ENCODE assay signal across 12 cellular contexts in genomic region chr20:1377984-1378742, GRCh38. TPM values are rescaled to one million over a fixed set of nuclear protein-coding genes. Genes with fewer than 3 reads are reported as not detected.
A peak's percentile ranks its signal among the peaks of the same experiment; 100 is the strongest.
DNase-seq lines count a peak whose midpoint lies in the region; ATAC-seq, FAIRE-seq and TF ChIP-seq lines count a peak whose summit lies in the region.
"Had no signal": no experiment of that assay in that cellular context is flagged by ENCODE, and none has a peak within 500 bp of the region (broad histone marks: within the 10 kb centered on the region; RNA-seq: fewer than 3 reads in every experiment).

No MANE protein-coding gene starts in this region.

- peaks cover 99% of the 10 kb centered on the region for H3K79me2 ChIP-seq in keratinocyte (ENCODE audit: control insufficient read depth, insufficient read depth, low read length)

- H3K27ac ChIP-seq in heart left ventricle (peak overlapping the region; percentile 4 to 88 (median 51)), keratinocyte (ENCODE audit: control insufficient read depth, insufficient read depth, low read length) (peak overlapping the region; percentile 79), thyroid gland (peak overlapping the region; percentile 21 to 67 (median 37))
- H3K27ac ChIP-seq: HL-60 had no signal

- peaks cover 0 to 41% (median 8%) of the 10 kb centered on the region in 9 donors for H3K36me3 ChIP-seq in heart left ventricle
- peaks cover 11 to 35% of the 10 kb centered on the region in 2 experiments for H3K36me3 ChIP-seq in keratinocyte (ENCODE audit: control insufficient read depth in 2 of 2, extremely low read depth in 1 of 2, insufficient read depth in 2 of 2, low read length in 2 of 2)
- no peaks in the 10 kb centered on the region for H3K36me3 ChIP-seq in thyroid gland

- H2AFZ ChIP-seq in keratinocyte (ENCODE audit: control insufficient read depth, low read length) = no peak overlapping the region

- H3K9me3 ChIP-seq in heart left ventricle (no peaks in the 10 kb centered on the region), keratinocyte (ENCODE audit: control insufficient read depth, low read depth, low read length) (no peaks in the 10 kb centered on the region), thyroid gland (no peaks in the 10 kb centered on the region)

- TF ChIP-seq CTCF in heart left ventricle (IDR thresholded peaks at IDR 0.05) (no peak), WTC11 (IDR thresholded peaks at IDR 0.05) (no peak), keratinocyte (optimal IDR thresholded peaks at IDR 0.05 in 1 of 3, IDR thresholded peaks at IDR 0.05 in 1 of 3, conservative IDR thresholded peaks at IDR 0.05 in 1 of 3; ENCODE audit: extremely low read depth in 1 of 3, insufficient read depth in 2 of 3, low read length in 3 of 3) (no peak), thyroid gland (IDR thresholded peaks at IDR 0.05) (no peak)

- DNase-seq in heart left ventricle (no peak), left ventricle myocardium superior (no peak), WTC11 (ENCODE audit: low spot score) (no peak), keratinocyte (ENCODE audit: low read depth, low spot score) (peak; percentile 60), thyroid gland (no peak), hepatic stellate cell (ENCODE audit: low spot score) (no peak)
- no peak for DNase-seq in stimulated activated naive CD4-positive, alpha-beta T cell treated with Interleukin-2 at 50 U/mL for 16 hours (lab: John Stamatoyannopoulos, UW)
- DNase-seq: COR-L47, NCI-H345 had no signal

- H3K4me3 Mint-ChIP-seq in WTC11 = no peak overlapping the region

- ATAC-seq in heart left ventricle = no peak
- ATAC-seq in left ventricle myocardium superior = no peak
- ATAC-seq in WTC11 = no peak
- no peak for ATAC-seq in GM21367 (IDR thresholded peaks at IDR 0.05; ENCODE audit: unreplicated experiment)

- H3K4me1 Mint-ChIP-seq in WTC11 = peaks cover 47% of the 10 kb centered on the region

- dilution Hi-C loops in keratinocyte (cut with MboI; ENCODE audit: extremely low pct_ligation_motif_present, low sequenced_read_pairs) = no loop called here

- no peaks in the 10 kb centered on the region for H3K27me3 ChIP-seq in heart left ventricle
- H3K27me3 ChIP-seq in keratinocyte (ENCODE audit: control insufficient read depth, extremely low read depth, insufficient read depth, low read length) = no peaks in the 10 kb centered on the region
- H3K27me3 ChIP-seq in thyroid gland = no peaks in the 10 kb centered on the region

- POLR2A ChIA-PET in WTC11 (lab: Charles Lee) = no interaction called here

- H3K27me3 Mint-ChIP-seq in WTC11 (ENCODE audit: low read depth) = no peaks in the 10 kb centered on the region

- H3K4me3 ChIP-seq in heart left ventricle (peak overlapping the region in 1 of 12 donors; percentile 10), keratinocyte (ENCODE audit: control insufficient read depth in 2 of 3, extremely low read depth in 1 of 3, insufficient read depth in 2 of 3, low read depth in 1 of 3, low read length in 3 of 3) (no peak overlapping the region), thyroid gland (replicated peaks in 1 of 3) (peak overlapping the region in 1 of 3 donors; percentile 8)

- H3K4me2 ChIP-seq in keratinocyte (ENCODE audit: control insufficient read depth, extremely low read depth, insufficient read depth, low read depth, low read length) = peak overlapping the region; percentile 46

- WGBS in heart left ventricle, 4 donors = 56 to 64% (median 62%) methylated on average over 6 of the region's 6 CpGs
- WGBS in thyroid gland, 2 donors = 63 to 64% methylated on average over 6 of the region's 6 CpGs

- peak; percentile 97 for FAIRE-seq in keratinocyte (lab: Jason Lieb, UNC)
- FAIRE-seq: endometrium had no signal

- H3K9me1 ChIP-seq in keratinocyte (ENCODE audit: control insufficient read depth, extremely low read depth, insufficient read depth, low read length) = peaks cover 9% of the 10 kb centered on the region

- no peak for TF ChIP-seq POLR2A in heart left ventricle (IDR thresholded peaks at IDR 0.05)
- no peak for TF ChIP-seq POLR2A in thyroid gland (IDR thresholded peaks at IDR 0.05)

- no peaks in the 10 kb centered on the region for H3K9me3 Mint-ChIP-seq in WTC11

- intact Hi-C loops in heart left ventricle (cut with DNase I) (loop anchor here in 3 of 10 donors (2.0 to 5.0 kb wide), 3 partner anchors 13 to 46 kb away; no protein-coding TSS in a partner anchor), left ventricle myocardium superior (cut with micrococcal nuclease) (no loop called here), thyroid gland (cut with DNase I) (no loop called here)

- peaks cover 11% of the 10 kb centered on the region; the same call in 1 of the 2 replicates for H3K36me3 Mint-ChIP-seq in WTC11

- CTCF ChIA-PET in WTC11 (lab: Charles Lee) = interaction anchor here (1.0 to 1.4 kb wide), 3 partner anchors 46 to 399 kb away, joined by 3 to 4 read pairs (median 3); no protein-coding TSS in a partner anchor

- H3K4me1 ChIP-seq in heart left ventricle = peaks cover 6 to 100% (median 96%) of the 10 kb centered on the region in 12 donors
- H3K4me1 ChIP-seq in keratinocyte (ENCODE audit: control insufficient read depth, extremely low read depth, insufficient read depth, low read length) = peaks cover 46% of the 10 kb centered on the region
- H3K4me1 ChIP-seq in thyroid gland = peaks cover 94 to 96% of the 10 kb centered on the region in 2 donors

- peak overlapping the region; percentile 33; the same call in 1 of the 2 replicates for H3K27ac Mint-ChIP-seq in WTC11

- H3K9ac ChIP-seq in keratinocyte (ENCODE audit: control insufficient read depth, extremely low read depth, insufficient read depth, low read length) = peak overlapping the region; percentile 1

- peaks cover 55% of the 10 kb centered on the region for H4K20me1 ChIP-seq in keratinocyte (ENCODE audit: control insufficient read depth, extremely low read depth, insufficient read depth, low read length)

TF ChIP-seq in WTC11, 78 proteins besides CTCF, POLR2A, EP300 and RAD21:
- TF ChIP-seq NR1H2 (CRISPR knock-in tag; IDR thresholded peaks at IDR 0.05) (no peak), STAT6 (CRISPR knock-in tag; conservative IDR thresholded peaks at IDR 0.05; ENCODE audit: low read depth) (no peak)
TF ChIP-seq in WTC11: peak in this region for 0.

RNA-seq across cellular contexts. Expression of gene FKBP1A, which starts 14.7 kb away (rescaled TPM):
- total RNA-seq in heart left ventricle = 100 to 1,000 TPM in 8 of 9 donors, 10 to 100 TPM in 1; 71.3 to 316 (median 144) TPM
- polyA plus RNA-seq in heart left ventricle = 100 to 1,000 TPM in 1 of 2 donors, 10 to 100 TPM in 1; 89.6 to 401 TPM
- 135 TPM for total RNA-seq in left ventricle myocardium superior
- 197 to 218 TPM (median 201 TPM) in 3 replicates for total RNA-seq in WTC11 (2021)
- polyA plus RNA-seq in keratinocyte = 776 to 1,168 TPM (median 1,010 TPM) in 3 replicates
- 146 TPM for polyA plus RNA-seq in keratinocyte (2011; ENCODE audit: low read depth)
- 1,559 and 1,933 TPM in 2 replicates for polyA plus RNA-seq in keratinocyte (2011; cell fraction: cytosol; rRNA removed)
- polyA plus RNA-seq in keratinocyte (2011; cell fraction: nucleus; rRNA removed) = 545 and 624 TPM in 2 replicates
- 338 and 759 TPM in 2 replicates for polyA plus RNA-seq in keratinocyte (2012; ENCODE audit: low replicate concordance)
- polyA minus RNA-seq in keratinocyte = 922 to 1,521 TPM (median 1,297 TPM) in 3 replicates
- polyA minus RNA-seq in keratinocyte (2011; cell fraction: cytosol; rRNA and poly(A)+ RNA removed) = 512 TPM
- polyA minus RNA-seq in keratinocyte (2011; cell fraction: nucleus; rRNA and poly(A)+ RNA removed) = 117 and 213 TPM in 2 replicates
- 100 to 1,000 TPM; 142 to 272 (median 189) TPM for total RNA-seq in thyroid gland

RNA-seq across cellular contexts. Expression of gene SDCBP2, which starts 49.2 kb away (rescaled TPM):
- total RNA-seq in heart left ventricle (1 to 10 TPM in 8 of 9 donors, under 1 TPM in 1; 0.65 to 4.2 (median 2.1) TPM), left ventricle myocardium superior (1.5 TPM), WTC11 (2021) (2.5 to 3.3 TPM (median 2.6 TPM) in 3 replicates), thyroid gland (10 to 100 TPM; 18.0 to 37.6 (median 34.7) TPM)
- polyA plus RNA-seq in heart left ventricle (1 to 10 TPM; 1.8 to 3.6 TPM), keratinocyte (27.8 to 78.9 TPM (median 36.0 TPM) in 3 replicates)
- 169 TPM for polyA plus RNA-seq in keratinocyte (2011; ENCODE audit: low read depth)
- 35.5 and 51.1 TPM in 2 replicates for polyA plus RNA-seq in keratinocyte (2011; cell fraction: cytosol; rRNA removed)
- polyA plus RNA-seq in keratinocyte (2011; cell fraction: nucleus; rRNA removed) = 75.7 and 82.7 TPM in 2 replicates
- polyA plus RNA-seq in keratinocyte (2012; ENCODE audit: low replicate concordance) = 22.3 and 259 TPM in 2 replicates
- polyA minus RNA-seq in keratinocyte = 7.2 to 26.4 TPM (median 15.1 TPM) in 3 replicates
- polyA minus RNA-seq in keratinocyte (2011; cell fraction: cytosol; rRNA and poly(A)+ RNA removed) = 35.1 TPM
- 30.1 and 36.9 TPM in 2 replicates for polyA minus RNA-seq in keratinocyte (2011; cell fraction: nucleus; rRNA and poly(A)+ RNA removed)
